Comparison of ENCODE assay signal across 20 cellular contexts in genomic region chr3:143918848-143919247, GRCh38.
"Had no signal": no experiment of that assay in that cellular context is flagged by ENCODE, and none has a peak within 500 bp of the region (broad histone marks: within the 10 kb centered on the region; RNA-seq: fewer than 3 reads in every experiment).

No MANE protein-coding gene starts in this region.

- H3K9me3 Mint-ChIP-seq: immature natural killer cell had no signal

- H3K4me1 Mint-ChIP-seq: immature natural killer cell, mesothelial cell of epicardium, nephron had no signal

- H3K4me3 Mint-ChIP-seq: immature natural killer cell, memory B cell, mesothelial cell of epicardium, nephron, type B pancreatic cell had no signal

- H3K27me3 Mint-ChIP-seq: memory B cell, type B pancreatic cell had no signal

- H3K4me1 ChIP-seq: left lung, lower lobe of right lung, psoas muscle, right lobe of liver, suprapubic skin, thyroid gland had no signal

- H3K9me3 ChIP-seq: left lung, lower lobe of right lung, psoas muscle, right lobe of liver, spleen, suprapubic skin, thyroid gland had no signal

- H3K27me3 ChIP-seq: dorsolateral prefrontal cortex, left lung, right lobe of liver, spleen, suprapubic skin, thyroid gland had no signal

- ATAC-seq: left lung, lower lobe of right lung, psoas muscle, right lobe of liver had no signal

- H3K36me3 Mint-ChIP-seq: immature natural killer cell, mesothelial cell of epicardium, type B pancreatic cell had no signal

- H3K27ac ChIP-seq: dorsolateral prefrontal cortex, left lung, lower lobe of right lung, psoas muscle, right lobe of liver, spleen, suprapubic skin, thyroid gland had no signal

- DNase-seq: cortex of kidney; dorsolateral prefrontal cortex; effector CD8-positive, alpha-beta T cell; immature natural killer cell; left lung; lower lobe of right lung; psoas muscle; retina; right lobe of liver; spleen; stimulated activated CD4-positive, alpha-beta T cell treated with anti-CD3 and anti-CD28 coated beads, Interleukin-15, amount 100 ng/mL, for 24 hours; stimulated activated CD4-positive, alpha-beta T cell treated with anti-CD3 and anti-CD28 coated beads, Interleukin-1b, Interleukin-23, amount 100 ng/mL, for 48 hours; stimulated activated CD4-positive, alpha-beta T cell treated with anti-CD3 and anti-CD28 coated beads, Interleukin-4, amount 100 ng/mL, for 24 hours; stimulated activated naive CD4-positive, alpha-beta T cell; thyroid gland had no signal

- H3K27ac Mint-ChIP-seq: immature natural killer cell, memory B cell, mesothelial cell of epicardium, nephron, type B pancreatic cell had no signal

- H3K36me3 ChIP-seq: left lung, lower lobe of right lung, right lobe of liver, spleen, suprapubic skin, thyroid gland had no signal

- H3K4me3 ChIP-seq: dorsolateral prefrontal cortex, left lung, lower lobe of right lung, psoas muscle, right lobe of liver, spleen, suprapubic skin, thyroid gland had no signal
